Comparison of ENCODE assay signal across 7 cellular contexts in genomic region chr15:91271565-91272153, GRCh38.
DNase-seq lines count a peak whose midpoint lies in the region; ATAC-seq and TF ChIP-seq lines count a peak whose summit lies in the region.

No MANE protein-coding gene starts in this region.

- H2BK12ac ChIP-seq in neuronal stem cell (ENCODE audit: low read length), result no peak overlapping the region

- H3K9me3 ChIP-seq in fibroblast of lung (ENCODE audit: control insufficient read depth, insufficient read depth, low read depth, low read length) (no peaks in the 10 kb centered on the region), neuronal stem cell (replicated peaks in 1 of 2; ENCODE audit: control insufficient read depth in 2 of 2, insufficient read depth in 1 of 2, low read depth in 1 of 2, low read length in 2 of 2) (no peaks in the 10 kb centered on the region), suprapubic skin (no peaks in the 10 kb centered on the region)

- H3K14ac ChIP-seq in neuronal stem cell (ENCODE audit: low read length), result no peak overlapping the region

- peak; percentile 59 to 65 for ATAC-seq in activated T-cell treated with anti-CD3 and anti-CD28 coated beads, Interleukin-2, amount 50 U/mL, for 4 hours

- H3K36me3 ChIP-seq in fibroblast of lung (ENCODE audit: control insufficient read depth, insufficient read depth, low read length) (no peaks in the 10 kb centered on the region), neuronal stem cell (replicated peaks in 1 of 2; ENCODE audit: control insufficient read depth in 2 of 2, insufficient read depth in 2 of 2, low read length in 2 of 2) (no peaks in the 10 kb centered on the region), suprapubic skin (no peaks in the 10 kb centered on the region)

- H3K4me3 Mint-ChIP-seq in activated T-cell treated with anti-CD3 and anti-CD28 coated beads, Interleukin-2, amount 50 U/mL, for 4 hours, result no peak overlapping the region

- no peaks in the 10 kb centered on the region for H3K79me2 ChIP-seq in fibroblast of lung (ENCODE audit: control insufficient read depth, insufficient read depth, low read length)

- TF ChIP-seq CTCF in GM12873 (IDR thresholded peaks at IDR 0.05; ENCODE audit: insufficient read depth, low read depth, low read length, missing control alignments) (peak; percentile 81), fibroblast of lung (conservative IDR thresholded peaks at IDR 0.05 in 1 of 2, IDR thresholded peaks at IDR 0.05 in 1 of 2; ENCODE audit: low read depth in 1 of 2, low read length in 2 of 2) (peak; percentile 75 to 76), suprapubic skin (IDR thresholded peaks at IDR 0.05) (peak; percentile 66 to 68)

- no peak overlapping the region for H2AFZ ChIP-seq in fibroblast of lung (ENCODE audit: low read length)
- H2AFZ ChIP-seq in neuronal stem cell (ENCODE audit: low read length), result peak overlapping the region; percentile 40

- H3K79me1 ChIP-seq in neuronal stem cell (ENCODE audit: low read depth, low read length), result no peaks in the 10 kb centered on the region

- no peak overlapping the region for H2AK5ac ChIP-seq in neuronal stem cell (ENCODE audit: low read depth, low read length)

- no peak overlapping the region for H3K4me2 ChIP-seq in fibroblast of lung (ENCODE audit: extremely low read depth, insufficient read depth, low read length)
- no peak overlapping the region for H3K4me2 ChIP-seq in neuronal stem cell (ENCODE audit: insufficient read depth, low read length, poor library complexity, severe bottlenecking)

- H2BK120ac ChIP-seq in neuronal stem cell (ENCODE audit: low read depth, low read length), result no peak overlapping the region

- H3K27me3 ChIP-seq in fibroblast of lung (ENCODE audit: control insufficient read depth, insufficient read depth, low read length) (no peaks in the 10 kb centered on the region), neuronal stem cell (ENCODE audit: control insufficient read depth in 3 of 3, insufficient read depth in 3 of 3, low read depth in 1 of 3, low read length in 3 of 3) (peaks cover 0 to 2% (median 0%) of the 10 kb centered on the region in 3 experiments), suprapubic skin (no peaks in the 10 kb centered on the region)

- H3K27ac ChIP-seq in fibroblast of lung (ENCODE audit: insufficient read depth, low read length), result no peak overlapping the region
- no peak overlapping the region for H3K27ac ChIP-seq in neuronal stem cell (replicated peaks; ENCODE audit: low read length)
- no peak overlapping the region for H3K27ac ChIP-seq in suprapubic skin

- H3K9me3 Mint-ChIP-seq in activated T-cell treated with anti-CD3 and anti-CD28 coated beads, Interleukin-2, amount 50 U/mL, for 4 hours, result peaks cover 6% of the 10 kb centered on the region

- no peak overlapping the region for H3K23ac ChIP-seq in neuronal stem cell (ENCODE audit: low read depth, low read length, poor library complexity)

- peaks cover 2% of the 10 kb centered on the region for H3K4me1 Mint-ChIP-seq in activated T-cell treated with anti-CD3 and anti-CD28 coated beads, Interleukin-2, amount 50 U/mL, for 4 hours (ENCODE audit: low read depth)

- no peak overlapping the region for H4K91ac ChIP-seq in neuronal stem cell (ENCODE audit: low read depth, low read length, poor library complexity)

- H3K27me3 Mint-ChIP-seq in activated T-cell treated with anti-CD3 and anti-CD28 coated beads, Interleukin-2, amount 50 U/mL, for 4 hours (ENCODE audit: low read depth), result peaks cover 17% of the 10 kb centered on the region

- H3K18ac ChIP-seq in neuronal stem cell (ENCODE audit: low read length), result no peak overlapping the region

- H4K8ac ChIP-seq in neuronal stem cell (ENCODE audit: low read depth, low read length), result no peak overlapping the region

- H3K36me3 Mint-ChIP-seq in activated T-cell treated with anti-CD3 and anti-CD28 coated beads, Interleukin-2, amount 50 U/mL, for 4 hours (ENCODE audit: insufficient read depth), result no peaks in the 10 kb centered on the region

- WGBS in neuronal stem cell (ENCODE audit: extremely low coverage in 2 of 2, insufficient read length in 2 of 2, insufficient replicate concordance in 1 of 2), 2 donors, result no CpG with 5 or more reads among the region's 8 CpGs
- WGBS in suprapubic skin, result 8% methylated on average over 8 of the region's 8 CpGs

- DNase-seq in HuH-7 (ENCODE audit: low spot score), result peak; percentile 54
- peak; percentile 83 for DNase-seq in OCI-M1 (lab: John Stamatoyannopoulos, UW)
- peak; percentile 50 for DNase-seq in activated T-cell treated with anti-CD3 and anti-CD28 coated beads, Interleukin-2, amount 50 U/mL, for 4 hours
- peak; percentile 44 to 74 for DNase-seq in fibroblast of lung (ENCODE audit: low read depth in 2 of 2)
- peak; percentile 84 for DNase-seq in neuronal stem cell (ENCODE audit: low spot score)
- no peak for DNase-seq in suprapubic skin (ENCODE audit: low spot score in 2 of 2)

- H3K9ac ChIP-seq in fibroblast of lung (ENCODE audit: insufficient read depth, low read length), result no peak overlapping the region
- no peak overlapping the region for H3K9ac ChIP-seq in neuronal stem cell (ENCODE audit: low read depth, low read length, poor library complexity)

- TF ChIP-seq EP300 in suprapubic skin (IDR thresholded peaks at IDR 0.05), result no peak

- no peak for TF ChIP-seq POLR2A in suprapubic skin (IDR thresholded peaks at IDR 0.05)

- no peak overlapping the region for H2BK15ac ChIP-seq in neuronal stem cell (ENCODE audit: low read length)

- H3K4me1 ChIP-seq in fibroblast of lung (ENCODE audit: control insufficient read depth, extremely low read depth, insufficient read depth, low read length), result no peaks in the 10 kb centered on the region
- no peaks in the 10 kb centered on the region for H3K4me1 ChIP-seq in neuronal stem cell (ENCODE audit: control insufficient read depth in 2 of 2, insufficient read depth in 1 of 2, low read depth in 1 of 2, low read length in 2 of 2)
- H3K4me1 ChIP-seq in suprapubic skin, result no peaks in the 10 kb centered on the region

- no peak overlapping the region for H3K4ac ChIP-seq in neuronal stem cell (ENCODE audit: low read length)

- H3K4me3 ChIP-seq in fibroblast of lung (replicated peaks in 1 of 4; ENCODE audit: control extremely low read depth in 1 of 4, insufficient read depth in 1 of 4, low read depth in 3 of 4, low read length in 4 of 4), result no peak overlapping the region
- H3K4me3 ChIP-seq in neuronal stem cell (ENCODE audit: low read length in 2 of 2), result no peak overlapping the region
- no peak overlapping the region for H3K4me3 ChIP-seq in suprapubic skin

- H4K20me1 ChIP-seq in fibroblast of lung (ENCODE audit: control insufficient read depth, extremely low read depth, insufficient read depth, low read length), result no peaks in the 10 kb centered on the region

- no peak overlapping the region for H2BK5ac ChIP-seq in neuronal stem cell (ENCODE audit: low read length)

Comparison
In these comparisons a context has a peak if more than half of its experiments do, and no peak if none do; other contexts are left out.
1. DNase-seq: peak in HuH-7 (single experiment), OCI-M1 (single experiment), activated T-cell treated with anti-CD3 and anti-CD28 coated beads, Interleukin-2, amount 50 U/mL, for 4 hours (single experiment), fibroblast of lung (2 of 2) and neuronal stem cell (single experiment); none in suprapubic skin (0 of 2).
2. Peak in every context shown above with its lines, with median percentiles within 50 percentile points of each other: CTCF ChIP-seq.